ENCODE assay signal across 9 cellular contexts in genomic region chr9:37037137-37037743, GRCh38. TPM values are rescaled to one million over a fixed set of nuclear protein-coding genes. Genes with fewer than 3 reads are reported as not detected.
DNase-seq lines count a peak whose midpoint lies in the region; ATAC-seq and TF ChIP-seq lines count a peak whose summit lies in the region.
"Had no signal": no experiment of that assay in that cellular context is flagged by ENCODE, and none has a peak within 500 bp of the region (broad histone marks: within the 10 kb centered on the region; RNA-seq: fewer than 3 reads in every experiment).

No MANE protein-coding gene starts in this region.

- ATAC-seq in HG03432 (IDR thresholded peaks at IDR 0.05; ENCODE audit: unreplicated experiment) (peak; percentile 13), left lung (peak; percentile 28), GM18520 (IDR thresholded peaks at IDR 0.05; ENCODE audit: unreplicated experiment) (no peak)

- H3K9ac ChIP-seq in ES-I3 (ENCODE audit: low read depth, low read length) = peak overlapping the region; percentile 70; the same call in 1 of the 2 replicates

- WGBS in adrenal gland, 4 donors = 3 to 5% (median 4%) methylated on average over 19 to 29 of the region's 29 CpGs
- under 1% methylated on average over 29 of the region's 29 CpGs for WGBS in thymus

- peaks cover 78% of the 10 kb centered on the region for H3K27me3 ChIP-seq in adrenal gland
- peaks cover 81 to 100% of the 10 kb centered on the region in 2 donors for H3K27me3 ChIP-seq in left lung
- H3K27me3 ChIP-seq in thymus (ENCODE audit: control insufficient read depth, insufficient read depth) = peaks cover 89% of the 10 kb centered on the region

- no peaks in the 10 kb centered on the region for H3K36me3 ChIP-seq in ES-I3 (ENCODE audit: insufficient read depth, low read length)
- no peaks in the 10 kb centered on the region for H3K36me3 ChIP-seq in adrenal gland (replicated peaks in 1 of 2)
- H3K36me3 ChIP-seq in left lung = no peaks in the 10 kb centered on the region
- H3K36me3 ChIP-seq in thymus (ENCODE audit: control insufficient read depth, insufficient read depth) = no peaks in the 10 kb centered on the region

- intact Hi-C loops in adrenal gland (cut with DNase I) = no loop called here
- intact Hi-C loops in left lung (cut with DNase I) = no loop called here

- peak overlapping the region in 3 of 4 donors; percentile 34 to 70 (median 38) for H3K4me3 ChIP-seq in adrenal gland
- H3K4me3 ChIP-seq in left lung = peak overlapping the region; percentile 21 to 43
- peak overlapping the region; percentile 52 for H3K4me3 ChIP-seq in thymus (ENCODE audit: low read length)

- H3K9me3 ChIP-seq in ES-I3 (ENCODE audit: control insufficient read depth, insufficient read depth, low read length) = no peaks in the 10 kb centered on the region; the same call in 1 of the 2 replicates
- H3K9me3 ChIP-seq in adrenal gland (replicated peaks in 1 of 3) = no peaks in the 10 kb centered on the region
- no peaks in the 10 kb centered on the region for H3K9me3 ChIP-seq in left lung
- no peaks in the 10 kb centered on the region for H3K9me3 ChIP-seq in thymus (ENCODE audit: control insufficient read depth)

- H3K27ac ChIP-seq in adrenal gland (no peak overlapping the region), left lung (no peak overlapping the region), thymus (ENCODE audit: low read depth) (no peak overlapping the region)

- TF ChIP-seq CTCF in adrenal gland (IDR thresholded peaks at IDR 0.05) (no peak), left lung (IDR thresholded peaks at IDR 0.05) (no peak)

- no peak for TF ChIP-seq POLR2A in adrenal gland (IDR thresholded peaks at IDR 0.05)

- H3K4me1 ChIP-seq in ES-I3 (ENCODE audit: insufficient read depth, low read length) = peaks cover 5% of the 10 kb centered on the region
- H3K4me1 ChIP-seq in adrenal gland (replicated peaks in 1 of 2) = peaks cover 14 to 34% of the 10 kb centered on the region in 2 donors
- peaks cover 13 to 41% of the 10 kb centered on the region in 2 donors for H3K4me1 ChIP-seq in left lung
- H3K4me1 ChIP-seq in thymus (ENCODE audit: control insufficient read depth, insufficient read depth, low read length) = peaks cover 16% of the 10 kb centered on the region

- DNase-seq in adrenal gland = no peak
- DNase-seq in left lung = no peak
- no peak for DNase-seq in NCI-H2171 treated with DMSO at 0.1 percent for 48 hours (lab: John Stamatoyannopoulos, UW)
- DNase-seq in NCI-H1694 (lab: John Stamatoyannopoulos, UW) = no peak

RNA-seq across cellular contexts. Expression of gene PAX5, which starts 3.2 kb away (rescaled TPM):
- total RNA-seq in adrenal gland (under 1 TPM in 3 of 8 donors, not detected in 5; 0.10 to 0.22 (median 0.19) TPM), left lung (under 1 TPM; 0.03 to 0.65 TPM)
- polyA plus RNA-seq in adrenal gland (under 1 TPM in 2 of 3 donors, not detected in 1; under 0.01 to 0.07 TPM), thymus (1.6 TPM)
- total RNA-seq: RPMI7951 had no signal
